Comparison of ENCODE assay signal across 9 cellular contexts in the genomic region with DNA sequence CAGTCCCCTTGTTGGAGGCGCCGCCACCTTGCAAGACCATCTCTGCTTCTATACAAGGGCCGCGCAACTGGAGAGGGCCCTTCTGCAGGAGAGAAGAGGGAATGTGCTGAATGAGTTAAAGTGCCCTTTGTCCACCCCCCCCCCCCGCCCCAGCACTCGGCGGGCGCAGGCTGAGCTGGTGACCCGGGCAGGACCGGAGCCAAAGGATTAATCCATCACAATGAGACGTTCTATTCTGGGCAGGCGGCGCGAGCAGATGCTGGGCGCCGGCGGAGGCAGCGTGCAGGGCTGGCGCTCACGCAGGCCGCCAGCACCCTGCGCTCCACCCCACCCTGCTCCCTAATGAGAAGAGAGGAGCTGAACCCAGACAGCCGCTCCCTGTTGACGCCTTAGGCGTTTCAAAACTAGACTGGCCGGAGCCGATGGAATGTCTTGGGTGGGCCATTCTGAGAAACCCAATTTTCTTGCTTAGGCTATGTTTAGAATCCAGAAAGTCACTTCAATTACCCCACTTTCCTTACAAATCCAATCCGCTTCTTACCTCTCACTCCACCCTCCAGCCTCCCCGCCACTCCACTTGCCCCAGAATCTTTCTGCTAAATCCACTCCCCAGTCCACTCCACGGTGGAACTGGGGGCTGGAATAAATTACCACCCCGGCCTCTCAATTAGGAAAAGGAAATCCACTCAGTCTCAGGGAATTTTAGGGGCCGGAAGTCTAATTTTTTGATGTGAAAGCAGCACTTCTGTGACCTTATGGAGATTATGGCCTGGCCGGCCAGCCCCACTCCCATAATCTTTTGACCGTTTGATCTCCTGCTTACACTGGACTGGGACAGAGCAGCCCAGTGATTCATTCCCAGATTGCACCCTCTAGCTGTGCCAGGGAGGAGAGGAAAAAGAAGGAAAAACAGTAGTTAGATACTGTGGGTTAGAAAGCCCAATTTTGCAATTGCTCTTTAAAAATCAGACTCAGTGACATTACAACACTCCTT. TPM values are rescaled to one million over a fixed set of nuclear protein-coding genes. Genes with fewer than 3 reads are reported as not detected.
DNase-seq lines count a peak whose midpoint lies in the region; ATAC-seq and TF ChIP-seq lines count a peak whose summit lies in the region.
"Had no signal": no experiment of that assay in that cellular context is flagged by ENCODE, and none has a peak within 500 bp of the region (broad histone marks: within the 10 kb centered on the region; RNA-seq: fewer than 3 reads in every experiment).

No MANE protein-coding gene starts in this region.

- peaks cover 0 to 27% (median 0%) of the 10 kb centered on the region in 4 donors for H3K4me1 ChIP-seq in right lobe of liver

- peak; percentile 78 to 84 (median 82) for ATAC-seq in right lobe of liver
- ATAC-seq in activated CD4-positive, CD25-positive, alpha-beta regulatory T cell treated with anti-CD3 and anti-CD28 coated beads, Interleukin-2, amount 50 U/mL, for 24 hours = no peak

- no peak for TF ChIP-seq POLR2A in right lobe of liver (IDR thresholded peaks at IDR 0.05)

- DNase-seq in D341Med (ENCODE audit: low spot score) (peak; percentile 93), NCI-H2227 (lab: John Stamatoyannopoulos, UW; ENCODE audit: unreplicated experiment) (peak; percentile 67), dermis blood vessel endothelial cell (peak; percentile 48), right lobe of liver (peak; percentile 62 to 85 (median 67)), ureter (ENCODE audit: low spot score) (peak; percentile 46), HK-2 (ENCODE audit: unreplicated experiment) (no peak), NCI-H128 (lab: John Stamatoyannopoulos, UW; ENCODE audit: unreplicated experiment) (no peak)

- 14% methylated on average over 17 of the region's 34 CpGs for WGBS in right lobe of liver (ENCODE audit: insufficient coverage, low coverage, low lambda C conversion rate, missing lambda C conversion rate)

- intact Hi-C loops in right lobe of liver (cut with DNase I) = no loop called here

- no peaks in the 10 kb centered on the region for H3K36me3 ChIP-seq in right lobe of liver

- H3K27me3 ChIP-seq in right lobe of liver = no peaks in the 10 kb centered on the region

- peak in 1 of 4 donors; percentile 28 for TF ChIP-seq CTCF in right lobe of liver (IDR thresholded peaks at IDR 0.05)

- no peak overlapping the region for H3K4me3 ChIP-seq in right lobe of liver

- no peaks in the 10 kb centered on the region for H3K9me3 ChIP-seq in right lobe of liver

- no peak overlapping the region for H3K27ac ChIP-seq in right lobe of liver

RNA-seq across cellular contexts. Expression of a gene that starts 32.7 kb away (rescaled TPM):
- total RNA-seq in dermis blood vessel endothelial cell (not detected in 2 replicates), right lobe of liver (not detected), ureter (not detected)
- total RNA-seq: subcutaneous adipose tissue had no signal

Comparison
In these comparisons a context has a peak if more than half of its experiments do, and no peak if none do; other contexts are left out.
1. DNase-seq: peak in D341Med (single experiment), NCI-H2227 (single experiment), dermis blood vessel endothelial cell (single experiment), right lobe of liver (3 of 3) and ureter (single experiment); none in HK-2 (single experiment) and NCI-H128 (single experiment).
2. ATAC-seq: peak in right lobe of liver (4 of 4); none in activated CD4-positive, CD25-positive, alpha-beta regulatory T cell treated with anti-CD3 and anti-CD28 coated beads, Interleukin-2, amount 50 U/mL, for 24 hours (0 of 2).